8 cellular contexts compared by ENCODE assay signal in genomic region chr14:22982477-22983245, GRCh38. TPM values are rescaled to one million over a fixed set of nuclear protein-coding genes. Genes with fewer than 3 reads are reported as not detected.
DNase-seq lines count a peak whose midpoint lies in the region; TF ChIP-seq lines count a peak whose summit lies in the region.

Gene AJUBA, minus strand, starts transcription at chr14:22982551. Its CDS starts 285 bp downstream, at chr14:22982266.

- H3K36me3 ChIP-seq in Karpas-422 (ENCODE audit: insufficient read depth, low read length): no peaks in the 10 kb centered on the region

- no peak within 1 kb of the TSS for H3K4me3 ChIP-seq in Karpas-422 (ENCODE audit: low read length)

- no peak within 1 kb of the TSS for H2AFZ ChIP-seq in Karpas-422 (ENCODE audit: low read length)

- no peak within 1 kb of the TSS for H3K4me2 ChIP-seq in Karpas-422 (ENCODE audit: low read depth, low read length, poor library complexity, severe bottlenecking)

- no peak within 1 kb of the TSS for H3K27ac ChIP-seq in Karpas-422 (ENCODE audit: low read length)

- H3K9me2 ChIP-seq in Karpas-422 (replicated peaks; ENCODE audit: insufficient read depth, low read length): no peaks in the 10 kb centered on the region

- TF ChIP-seq POLR2A in GM19193 (IDR thresholded peaks at IDR 0.05; ENCODE audit: extremely low read depth, insufficient read depth, insufficient read length): peak; percentile 16

- in situ Hi-C loops in ACHN (cut with HindIII; ENCODE audit: low pct_ligation_motif_present, low pct_unique_long_range_greater_than_20kb, low sequenced_read_pairs): no loop called here

- H3K9ac ChIP-seq in Karpas-422 (ENCODE audit: low read length): no peak within 1 kb of the TSS

- no peaks in the 10 kb centered on the region for H3K27me3 ChIP-seq in Karpas-422 (ENCODE audit: low read length)

- no peaks in the 10 kb centered on the region for H3K9me3 ChIP-seq in Karpas-422 (ENCODE audit: low read length)

- H3K79me2 ChIP-seq in Karpas-422 (ENCODE audit: low read length): no peaks in the 10 kb centered on the region

- DNase-seq in ACHN: peak; percentile 94
- peak; percentile 63 for DNase-seq in NCI-H1694 treated with DMSO at 0.1 percent for 48 hours (lab: John Stamatoyannopoulos, UW)
- DNase-seq in activated CD4-positive, CD25-positive, alpha-beta regulatory T cell treated with anti-CD3 and anti-CD28 coated beads, Interleukin-2, amount 50 U/mL, for 16 hours (ENCODE audit: low read depth, low spot score): peak; percentile 41
- DNase-seq in central memory CD4-positive, alpha-beta T cell: peak; percentile 63
- peak; percentile 96 for DNase-seq in islet precursor cell
- peak; percentile 54 to 77 for DNase-seq in stimulated activated CD4-positive, alpha-beta T cell treated with anti-CD3 and anti-CD28 coated beads, Interleukin-12 subunit alpha, Interleukin-12 subunit beta, amount 100 ng/mL, for 24 hours (ENCODE audit: low read depth in 2 of 2)
- no peak for DNase-seq in Karpas-422

- no peaks in the 10 kb centered on the region; the same call in 1 of the 2 replicates for H4K20me1 ChIP-seq in Karpas-422 (ENCODE audit: insufficient read depth, low read depth, low read length)

- H3K4me1 ChIP-seq in Karpas-422 (ENCODE audit: low read length): no peaks in the 10 kb centered on the region

RNA-seq across cellular contexts. Expression of gene AJUBA, which starts in this region (rescaled TPM):
- not detected in 2 replicates for total RNA-seq in Karpas-422 (2014; rRNA removed; shearing (Covaris generic); ENCODE audit: low replicate concordance)
